Comparison of ENCODE assay signal across 10 cellular contexts in the genomic region with DNA sequence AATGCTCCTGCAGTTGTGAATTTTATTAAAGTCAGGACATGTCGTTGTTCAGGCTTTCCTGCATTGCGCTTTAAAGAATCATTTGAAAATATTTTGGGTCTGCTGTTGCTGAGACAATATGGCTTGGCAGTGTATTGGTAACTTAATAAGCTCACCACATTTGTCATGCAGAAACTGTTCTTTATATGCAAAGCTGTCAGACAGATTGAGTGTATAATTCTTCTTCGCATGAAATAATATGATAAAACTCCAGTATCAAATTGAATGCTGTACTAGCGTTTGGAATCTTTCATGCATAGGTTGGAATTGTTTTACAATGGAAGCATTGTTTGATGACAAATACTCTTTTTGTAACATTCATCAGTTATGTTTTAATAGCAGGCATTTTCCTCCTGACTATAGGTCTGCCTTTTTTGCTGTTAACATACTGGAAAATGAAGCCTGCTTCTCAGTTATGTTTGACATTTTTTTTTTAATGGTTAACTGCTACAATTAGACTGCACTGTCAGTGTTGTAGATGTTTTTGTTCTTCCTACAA. TPM values are rescaled to one million over a fixed set of nuclear protein-coding genes. Genes with fewer than 3 reads are reported as not detected.
DNase-seq lines count a peak whose midpoint lies in the region; ATAC-seq and TF ChIP-seq lines count a peak whose summit lies in the region.
"Had no signal": no experiment of that assay in that cellular context is flagged by ENCODE, and none has a peak within 500 bp of the region (broad histone marks: within the 10 kb centered on the region; RNA-seq: fewer than 3 reads in every experiment).

No MANE protein-coding gene starts in this region.

- DNase-seq in HT1080 (ENCODE audit: low read depth) (peak; percentile 23), foreskin melanocyte (peak; percentile 64), GM10248 (ENCODE audit: extremely low spot score) (no peak), DMS53 treated with DMSO at 0.1 percent for 48 hours (lab: John Stamatoyannopoulos, UW; ENCODE audit: unreplicated experiment) (no peak), dorsolateral prefrontal cortex (no peak)
- DNase-seq: activated T-cell treated with anti-CD3 and anti-CD28 coated beads, Interleukin-2, amount 50 U/mL, for 24 hours; NCI-H2081 treated with DMSO at 0.1 percent for 48 hours had no signal

- no peak for ATAC-seq in HG03521 (IDR thresholded peaks at IDR 0.05; ENCODE audit: unreplicated experiment)

- intact Hi-C loops in dorsolateral prefrontal cortex (cut with DNase I) = no loop called here

- peaks cover 0 to 9% (median 0%) of the 10 kb centered on the region in 45 donors for H3K27me3 ChIP-seq in dorsolateral prefrontal cortex

- H3K27ac ChIP-seq in VCaP (peak overlapping the region; percentile 69), skin epidermis (peak overlapping the region in 17 of 21 experiments; percentile 14 to 85 (median 69)), dorsolateral prefrontal cortex (peak overlapping the region in 9 of 59 donors; percentile 0 to 58 (median 19))

- POLR2A ChIA-PET in GM10248 (lab: Yijun Ruan, JAX) = no interaction called here

- CTCF ChIA-PET in GM10248 (lab: Yijun Ruan, JAX) = interaction anchor here (0.8 to 2.5 kb wide), 3 partner anchors 11 to 15 kb away, joined by 3 to 6 read pairs (median 6); no protein-coding TSS in a partner anchor

- TF ChIP-seq CTCF in VCaP (conservative IDR thresholded peaks at IDR 0.05) = no peak
- no peak for TF ChIP-seq CTCF in GM10248 (IDR thresholded peaks at IDR 0.05; ENCODE audit: control extremely low read depth, extremely low read depth, low read depth, missing control alignments)
- no peak for TF ChIP-seq CTCF in dorsolateral prefrontal cortex (IDR thresholded peaks at IDR 0.05 in 54 of 56, conservative IDR thresholded peaks at IDR 0.05 in 2 of 56; ENCODE audit: low read depth in 1 of 56, partially characterized antibody in 56 of 56)

- H3K4me3 ChIP-seq in skin epidermis (no peak overlapping the region), dorsolateral prefrontal cortex (peak overlapping the region in 17 of 59 donors; percentile 9 to 46 (median 32))

RNA-seq across cellular contexts. Expression of a gene that starts 53.9 kb away (rescaled TPM):
- 9.9 and 19.6 TPM in 2 replicates for total RNA-seq in HT1080 (2014; rRNA removed; shearing (Covaris generic))
- polyA plus RNA-seq in HT1080 (2015; cell fraction: cytosol; rRNA removed) = 4.9 and 6.1 TPM in 2 replicates
- polyA plus RNA-seq in HT1080 (2015; cell fraction: nucleus; rRNA removed) = 9.5 and 11.8 TPM in 2 replicates
- 10 to 100 TPM in 119 of 120 experiments, 1 to 10 TPM in 1; 9.7 to 55.2 (median 23.0) TPM for total RNA-seq in dorsolateral prefrontal cortex

Comparison
In these comparisons a context has a peak if more than half of its experiments do, and no peak if none do; other contexts are left out.
1. DNase-seq: peak in HT1080 (single experiment) and foreskin melanocyte (single experiment); none in GM10248 (single experiment), DMS53 treated with DMSO at 0.1 percent for 48 hours (single experiment) and dorsolateral prefrontal cortex (0 of 10).